21 cellular contexts compared by ENCODE assay signal in genomic region chr10:96298362-96298761, GRCh38. TPM values are rescaled to one million over a fixed set of nuclear protein-coding genes. Genes with fewer than 3 reads are reported as not detected.
DNase-seq lines count a peak whose midpoint lies in the region; ATAC-seq and TF ChIP-seq lines count a peak whose summit lies in the region.
"Had no signal": no experiment of that assay in that cellular context is flagged by ENCODE, and none has a peak within 500 bp of the region (broad histone marks: within the 10 kb centered on the region; RNA-seq: fewer than 3 reads in every experiment).

No MANE protein-coding gene starts in this region.

- no peaks in the 10 kb centered on the region; the same call in 1 of the 2 replicates for H3F3A ChIP-seq in OCI-LY1 (ENCODE audit: insufficient read depth, low read length)

- no peaks in the 10 kb centered on the region for H3K9me2 ChIP-seq in OCI-LY1 (ENCODE audit: low read depth, low read length)

- peak overlapping the region; percentile 1 to 94 (median 68); a peak in 20 of 22 replicates for H3K27ac ChIP-seq in BLaER1 treated with 17β-estradiol and CSF1 and Interleukin-3, amounts not matched to agents 10 nM and 100 nM
- H3K27ac ChIP-seq in OCI-LY1 (ENCODE audit: low read depth, low read length, poor library complexity, severe bottlenecking) = peak overlapping the region; percentile 96
- H3K27ac ChIP-seq: SJSA1 had no signal

- peak overlapping the region in 6 of 10 experiments; percentile 7 to 89 (median 58); a peak in 9 of 20 replicates for H3K4me3 ChIP-seq in BLaER1 treated with 17β-estradiol and CSF1 and Interleukin-3, amounts not matched to agents 10 nM and 100 nM
- no peak overlapping the region for H3K4me3 ChIP-seq in OCI-LY1 (ENCODE audit: low read depth, low read length, poor library complexity, severe bottlenecking)
- H3K4me3 ChIP-seq: SJSA1 had no signal

- peaks cover 78% of the 10 kb centered on the region for H3K4me1 Mint-ChIP-seq in activated naive CD4-positive, alpha-beta T cell treated with anti-CD3 and anti-CD28 coated beads, Interleukin-2, amount 50 U/mL, for 24 hours
- peaks cover 41 to 69% (median 67%) of the 10 kb centered on the region in 4 donors for H3K4me1 Mint-ChIP-seq in naive thymus-derived CD8-positive, alpha-beta T cell

- H3K9ac ChIP-seq in BLaER1 treated with 17β-estradiol and CSF1 and Interleukin-3, amounts not matched to agents 10 nM and 100 nM = peak overlapping the region in 10 of 11 experiments; percentile 18 to 86 (median 69); a peak in 17 of 22 replicates
- H3K9ac ChIP-seq in OCI-LY1 (ENCODE audit: low read length) = no peak overlapping the region

- H3K27ac Mint-ChIP-seq in activated naive CD4-positive, alpha-beta T cell treated with anti-CD3 and anti-CD28 coated beads, Interleukin-2, amount 50 U/mL, for 24 hours = peak overlapping the region; percentile 91
- H3K27ac Mint-ChIP-seq in naive thymus-derived CD8-positive, alpha-beta T cell = peak overlapping the region; percentile 86 to 99 (median 93)
- H3K27ac Mint-ChIP-seq: HFFc6 had no signal

- no peaks in the 10 kb centered on the region for H3K9me3 ChIP-seq in BLaER1 treated with 17β-estradiol and CSF1 and Interleukin-3, amounts not matched to agents 10 nM and 100 nM (replicated peaks in 1 of 11)
- H3K9me3 ChIP-seq in OCI-LY1 (ENCODE audit: low read length) = no peaks in the 10 kb centered on the region
- H3K9me3 ChIP-seq: SJSA1 had no signal

- H3K36me3 ChIP-seq in BLaER1 treated with 17β-estradiol and CSF1 and Interleukin-3, amounts not matched to agents 10 nM and 100 nM = peaks cover 0 to 15% (median 0%) of the 10 kb centered on the region in 11 experiments; a peak in 1 of 22 replicates
- H3K36me3 ChIP-seq in OCI-LY1 (ENCODE audit: insufficient read depth, low read length) = no peaks in the 10 kb centered on the region
- H3K36me3 ChIP-seq: SJSA1 had no signal

- H3K27me3 ChIP-seq in BLaER1 treated with 17β-estradiol and CSF1 and Interleukin-3, amounts not matched to agents 10 nM and 100 nM = no peaks in the 10 kb centered on the region
- no peaks in the 10 kb centered on the region for H3K27me3 ChIP-seq in OCI-LY1 (ENCODE audit: insufficient read depth, low read length)

- no peaks in the 10 kb centered on the region for H3K9me3 Mint-ChIP-seq in activated naive CD4-positive, alpha-beta T cell treated with anti-CD3 and anti-CD28 coated beads, Interleukin-2, amount 50 U/mL, for 24 hours
- peaks cover 0 to 12% (median 0%) of the 10 kb centered on the region in 9 donors for H3K9me3 Mint-ChIP-seq in naive thymus-derived CD8-positive, alpha-beta T cell
- H3K9me3 Mint-ChIP-seq: HFFc6 had no signal

- H3K36me3 Mint-ChIP-seq in activated naive CD4-positive, alpha-beta T cell treated with anti-CD3 and anti-CD28 coated beads, Interleukin-2, amount 50 U/mL, for 24 hours = no peaks in the 10 kb centered on the region
- H3K36me3 Mint-ChIP-seq in naive thymus-derived CD8-positive, alpha-beta T cell = no peaks in the 10 kb centered on the region

- TF ChIP-seq CTCF in OCI-LY1 (IDR thresholded peaks at IDR 0.05; ENCODE audit: low read length) = no peak

- ATAC-seq in naive thymus-derived CD8-positive, alpha-beta T cell = no peak
- no peak for ATAC-seq in HG03095 (IDR thresholded peaks at IDR 0.05; ENCODE audit: unreplicated experiment)
- ATAC-seq: HepG2 had no signal

- H3K4me1 ChIP-seq in BLaER1 treated with 17β-estradiol and CSF1 and Interleukin-3, amounts not matched to agents 10 nM and 100 nM = peaks cover 89 to 100% (median 100%) of the 10 kb centered on the region in 10 experiments
- peaks cover 78% of the 10 kb centered on the region for H3K4me1 ChIP-seq in OCI-LY1 (ENCODE audit: insufficient read depth, low read length, severe bottlenecking)
- H3K4me1 ChIP-seq: SJSA1 had no signal

- peak overlapping the region; percentile 84 to 98 (median 94) for H3K4me2 ChIP-seq in BLaER1 treated with 17β-estradiol and CSF1 and Interleukin-3, amounts not matched to agents 10 nM and 100 nM
- H3K4me2 ChIP-seq in OCI-LY1 (ENCODE audit: low read length) = no peak overlapping the region

- H3K79me2 ChIP-seq in OCI-LY1 (ENCODE audit: insufficient read depth, low read length) = no peaks in the 10 kb centered on the region

- H2AFZ ChIP-seq in OCI-LY1 (ENCODE audit: low read length) = no peak overlapping the region

- POLR2A ChIA-PET in naive thymus-derived CD8-positive, alpha-beta T cell (lab: Charles Lee) = interaction anchor here (0.6 to 2.0 kb wide), 4 partner anchors 9 to 605 kb away, joined by 3 to 9 read pairs (median 5); partner anchors contain the start of genes TCTN3 and ZNF518A

- H4K20me1 ChIP-seq in BLaER1 treated with 17β-estradiol and CSF1 and Interleukin-3, amounts not matched to agents 10 nM and 100 nM = no peaks in the 10 kb centered on the region
- no peaks in the 10 kb centered on the region for H4K20me1 ChIP-seq in OCI-LY1 (ENCODE audit: insufficient read depth, low read length)

- DNase-seq in activated naive CD4-positive, alpha-beta T cell treated with anti-CD3 and anti-CD28 coated beads, Interleukin-2, amount 50 U/mL, for 16 hours = no peak
- DNase-seq in naive thymus-derived CD8-positive, alpha-beta T cell = no peak
- DNase-seq in NCI-H2196 treated with DMSO at 0.1 percent for 48 hours (lab: John Stamatoyannopoulos, UW; ENCODE audit: unreplicated experiment) = no peak
- DNase-seq in NCI-H1694 (lab: John Stamatoyannopoulos, UW) = no peak
- DNase-seq: C1 segment of cervical spinal cord, COR-L47, DMS 273 treated with DMSO at 0.1 percent for 48 hours, GF-D8, H7, HFFc6, KBM-7, NCI-H187, NCI-H345, NCI-H524 treated with DMSO at 0.1 percent for 48 hours had no signal

- no peaks in the 10 kb centered on the region for H3K27me3 Mint-ChIP-seq in activated naive CD4-positive, alpha-beta T cell treated with anti-CD3 and anti-CD28 coated beads, Interleukin-2, amount 50 U/mL, for 24 hours
- H3K27me3 Mint-ChIP-seq in naive thymus-derived CD8-positive, alpha-beta T cell = peaks cover 0 to 3% (median 0%) of the 10 kb centered on the region in 5 donors

- H3K4me3 Mint-ChIP-seq in activated naive CD4-positive, alpha-beta T cell treated with anti-CD3 and anti-CD28 coated beads, Interleukin-2, amount 50 U/mL, for 24 hours = peak overlapping the region; percentile 48
- H3K4me3 Mint-ChIP-seq in naive thymus-derived CD8-positive, alpha-beta T cell = peak overlapping the region in 8 of 10 donors; percentile 5 to 78 (median 74)
- H3K4me3 Mint-ChIP-seq: HFFc6 had no signal

RNA-seq across cellular contexts. Expression of gene DNTT, which starts 5.9 kb away (rescaled TPM):
- not detected for total RNA-seq in naive thymus-derived CD8-positive, alpha-beta T cell
- polyA plus RNA-seq in naive thymus-derived CD8-positive, alpha-beta T cell = not detected
- total RNA-seq: Daoy, H7, HepG2, HFFc6, SJSA1 had no signal
- polyA plus RNA-seq: HepG2 had no signal

RNA-seq across cellular contexts. Expression of gene BLNK, which starts 27.0 kb away (rescaled TPM):
- 1 to 10 TPM; 5.2 to 5.6 TPM for total RNA-seq in naive thymus-derived CD8-positive, alpha-beta T cell
- under 1 TPM in 1 of 3 donors, not detected in 2; 0.15 TPM for polyA plus RNA-seq in naive thymus-derived CD8-positive, alpha-beta T cell
- total RNA-seq: Daoy, H7, HepG2, HFFc6, SJSA1 had no signal
- polyA plus RNA-seq: HepG2 had no signal
